Comparison of ENCODE assay signal across 7 cellular contexts in genomic region chr3:5194801-5195509, GRCh38. TPM values are rescaled to one million over a fixed set of nuclear protein-coding genes. Genes with fewer than 3 reads are reported as not detected.
DNase-seq lines count a peak whose midpoint lies in the region; ATAC-seq and TF ChIP-seq lines count a peak whose summit lies in the region.

No MANE protein-coding gene starts in this region.

- H3K27ac ChIP-seq in HUES48 (ENCODE audit: low read depth, low read length) = peak overlapping the region; percentile 4
- no peak overlapping the region for H3K27ac ChIP-seq in right cardiac atrium (ENCODE audit: low read length)
- H3K27ac ChIP-seq in stomach = peak overlapping the region in 3 of 5 donors; percentile 23 to 72 (median 31)

- H3K4me3 ChIP-seq in GM12865 (ENCODE audit: low read depth, low read length) = no peak overlapping the region; the same call in 1 of the 2 replicates
- H3K4me3 ChIP-seq in HUES48 (ENCODE audit: low read depth, low read length) = no peak overlapping the region
- H3K4me3 ChIP-seq in right cardiac atrium (ENCODE audit: low read length) = no peak overlapping the region
- H3K4me3 ChIP-seq in stomach = no peak overlapping the region

- H3K9me3 ChIP-seq in HUES48 (ENCODE audit: control insufficient read depth, insufficient read depth, low read length) (no peaks in the 10 kb centered on the region), right cardiac atrium (ENCODE audit: control insufficient read depth, low read length) (no peaks in the 10 kb centered on the region), stomach (no peaks in the 10 kb centered on the region)

- TF ChIP-seq CTCF in GM12865 (IDR thresholded peaks at IDR 0.05; ENCODE audit: insufficient read depth, low read depth, low read length, missing control alignments) (no peak), stomach (IDR thresholded peaks at IDR 0.05) (no peak)

- peaks cover 88% of the 10 kb centered on the region for H3K4me1 Mint-ChIP-seq in activated CD4-positive, alpha-beta memory T cell treated with anti-CD3 and anti-CD28 coated beads for 36 hours (ENCODE audit: low read depth)

- ATAC-seq in GM21529 (IDR thresholded peaks at IDR 0.05; ENCODE audit: unreplicated experiment) (peak; percentile 40), right cardiac atrium (peak; percentile 36 to 80)

- no peaks in the 10 kb centered on the region for H3K9me3 Mint-ChIP-seq in activated CD4-positive, alpha-beta memory T cell treated with anti-CD3 and anti-CD28 coated beads for 36 hours

- DNase-seq in GM12865 (ENCODE audit: low read depth) (peak; percentile 70), right cardiac atrium (no peak), stomach (no peak), NCI-H526 treated with DMSO at 0.1 percent for 48 hours (lab: John Stamatoyannopoulos, UW) (no peak)
- peak; percentile 62 for DNase-seq in activated CD4-positive, alpha-beta memory T cell treated with anti-CD3 and anti-CD28 coated beads for 36 hours

- intact Hi-C loops in activated CD4-positive, alpha-beta memory T cell treated with anti-CD3 and anti-CD28 coated beads for 36 hours (cut with micrococcal nuclease) = loop anchor here (2.0 to 5.0 kb wide), 5 partner anchors 136 to 893 kb away; partner anchors contain the start of gene SETMAR
- intact Hi-C loops in right cardiac atrium (cut with DNase I) = no loop called here
- intact Hi-C loops in stomach (cut with DNase I; ENCODE audit: low total_unique reads) = no loop called here

- TF ChIP-seq POLR2A in stomach (IDR thresholded peaks at IDR 0.05) = no peak

- CTCF ChIA-PET in activated CD4-positive, alpha-beta memory T cell treated with anti-CD3 and anti-CD28 coated beads for 36 hours (lab: Charles Lee) = interaction anchor here (0.7 to 1.2 kb wide), 2 partner anchors 72 to 215 kb away, joined by 3 to 6 read pairs; no protein-coding TSS in a partner anchor

- H3K36me3 Mint-ChIP-seq in activated CD4-positive, alpha-beta memory T cell treated with anti-CD3 and anti-CD28 coated beads for 36 hours = peaks cover 83% of the 10 kb centered on the region

- peak overlapping the region; percentile 98 for H3K27ac Mint-ChIP-seq in activated CD4-positive, alpha-beta memory T cell treated with anti-CD3 and anti-CD28 coated beads for 36 hours

- peaks cover 7% of the 10 kb centered on the region; the same call in 1 of the 2 replicates for H3K36me3 ChIP-seq in HUES48 (ENCODE audit: control insufficient read depth, insufficient read depth, low read length)
- peaks cover 2 to 23% (median 19%) of the 10 kb centered on the region in 4 donors for H3K36me3 ChIP-seq in stomach

- no peak overlapping the region for H3K9ac ChIP-seq in HUES48 (ENCODE audit: low read depth, low read length)

- peak overlapping the region; percentile 66 for H3K4me3 Mint-ChIP-seq in activated CD4-positive, alpha-beta memory T cell treated with anti-CD3 and anti-CD28 coated beads for 36 hours

- 59% methylated on average over 2 of the region's 2 CpGs for WGBS in right cardiac atrium
- WGBS in stomach, 5 donors = 41 to 63% (median 53%) methylated on average over 2 of the region's 2 CpGs

- no peaks in the 10 kb centered on the region for H3K27me3 Mint-ChIP-seq in activated CD4-positive, alpha-beta memory T cell treated with anti-CD3 and anti-CD28 coated beads for 36 hours

- H3K4me1 ChIP-seq in HUES48 (ENCODE audit: control insufficient read depth, insufficient read depth, low read length) (peaks cover 30% of the 10 kb centered on the region), right cardiac atrium (ENCODE audit: control insufficient read depth, insufficient read depth, low read length) (peaks cover 9% of the 10 kb centered on the region), stomach (peaks cover 28 to 85% (median 62%) of the 10 kb centered on the region in 4 donors)

- H3K27me3 ChIP-seq in HUES48 (ENCODE audit: control insufficient read depth, insufficient read depth, low read length) (no peaks in the 10 kb centered on the region), right cardiac atrium (ENCODE audit: control insufficient read depth, insufficient read depth) (no peaks in the 10 kb centered on the region), stomach (no peaks in the 10 kb centered on the region)

- TF ChIP-seq EP300 in stomach (IDR thresholded peaks at IDR 0.05) = no peak

- POLR2A ChIA-PET in activated CD4-positive, alpha-beta memory T cell treated with anti-CD3 and anti-CD28 coated beads for 36 hours (lab: Charles Lee) = interaction anchor here (1.1 to 8.4 kb wide), 5 partner anchors 7 to 217 kb away, joined by 4 to 119 read pairs (median 12); partner anchors contain the start of genes ARL8B and EDEM1

RNA-seq across cellular contexts. Expression of gene EDEM1, which starts 7.4 kb away (rescaled TPM):
- 100 to 1,000 TPM; 192 to 203 TPM for total RNA-seq in activated CD4-positive, alpha-beta memory T cell treated with anti-CD3 and anti-CD28 coated beads for 36 hours
- total RNA-seq in right cardiac atrium (10 to 100 TPM in 3 of 4 donors, 1 to 10 TPM in 1; 8.0 to 16.6 (median 10.4) TPM), stomach (100 to 1,000 TPM in 1 of 5 donors, 10 to 100 TPM in 4; 22.2 to 160 (median 53.1) TPM)
- polyA plus RNA-seq in right cardiac atrium (3.6 TPM), stomach (1 to 10 TPM; 5.3 to 7.2 (median 5.4) TPM)

Comparison
In these comparisons a context has a peak if more than half of its experiments do, and no peak if none do; other contexts are left out.
1. DNase-seq: peak in GM12865 (single experiment) and activated CD4-positive, alpha-beta memory T cell treated with anti-CD3 and anti-CD28 coated beads for 36 hours (single experiment); none in right cardiac atrium (0 of 3), stomach (single experiment) and NCI-H526 treated with DMSO at 0.1 percent for 48 hours (single experiment).